ENCODE assay signal across 9 cellular contexts in the genomic region with DNA sequence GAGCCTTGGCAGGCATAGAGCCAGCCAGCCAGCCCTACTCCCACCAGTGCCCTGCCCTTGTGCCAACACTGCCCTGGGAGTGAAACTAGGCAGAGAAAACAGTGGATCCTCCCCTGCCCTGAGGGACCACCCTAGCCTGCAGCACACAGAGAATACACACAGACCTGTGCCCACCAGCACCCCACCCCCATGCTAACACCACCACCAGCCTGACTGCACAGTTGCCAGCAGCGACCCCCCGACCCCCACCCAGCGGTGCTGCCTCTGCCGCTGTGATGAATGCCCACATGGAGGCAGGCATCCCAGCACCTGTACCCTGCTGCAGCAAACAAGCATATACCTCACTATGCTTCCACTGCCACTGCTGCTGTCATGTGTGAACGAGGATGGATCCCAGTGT.
"Had no signal": no experiment of that assay in that cellular context is flagged by ENCODE, and none has a peak within 500 bp of the region (broad histone marks: within the 10 kb centered on the region; RNA-seq: fewer than 3 reads in every experiment).

No MANE protein-coding gene starts in this region.

- DNase-seq: H9, HCEC 1CT, IMR-90, KG1 had no signal

- H3K27ac ChIP-seq: HL-60 had no signal

- ATAC-seq: GM23338, K562 had no signal

- FAIRE-seq: H1, H54, K562 had no signal

- H3K4me3 Mint-ChIP-seq: GM23338, H9 had no signal

- H3K27ac Mint-ChIP-seq: GM23338 had no signal
